Comparison of ENCODE assay signal across 25 cellular contexts in genomic region chr19:1715540-1715939, GRCh38. TPM values are rescaled to one million over a fixed set of nuclear protein-coding genes. Genes with fewer than 3 reads are reported as not detected.
"Had no signal": no experiment of that assay in that cellular context is flagged by ENCODE, and none has a peak within 500 bp of the region (broad histone marks: within the 10 kb centered on the region; RNA-seq: fewer than 3 reads in every experiment).

No MANE protein-coding gene starts in this region.

- H2AFZ ChIP-seq: hepatocyte, neural progenitor cell, parathyroid adenoma had no signal

- H3K9ac ChIP-seq: neural progenitor cell, parathyroid adenoma had no signal

- H3K36me3 ChIP-seq: esophagus muscularis mucosa, gastrocnemius medialis, neural progenitor cell, sigmoid colon, tibial nerve, upper lobe of right lung, vagina had no signal

- DNase-seq: effector memory CD4-positive, alpha-beta T cell; gastrocnemius medialis; head of caudate nucleus; left colon; left ventricle myocardium superior; mesenchymal stem cell; midbrain; occipital lobe; psoas muscle; sigmoid colon; stimulated activated CD4-positive, alpha-beta T cell treated with anti-CD3 and anti-CD28 coated beads, Interleukin-2, amount 100 ng/mL, for 24 hours; stimulated activated CD4-positive, alpha-beta T cell treated with anti-CD3 and anti-CD28 coated beads, Interleukin-4, amount 100 ng/mL, for 4 hours; stimulated activated naive B cell treated with anti-CD40 and anti-IgM and Interleukin-4, amounts not matched to agents 10 μg/mL and 1 μg/mL and 100 μg/mL, for 72 hours; stimulated activated naive CD8-positive, alpha-beta T cell treated with anti-CD3 and anti-CD28 coated beads, Interleukin-15, amount 100 ng/mL, for 72 hours; testis; upper lobe of right lung had no signal

- H3K9me3 ChIP-seq: esophagus muscularis mucosa, gastrocnemius medialis, psoas muscle, sigmoid colon, testis, tibial nerve, upper lobe of right lung, vagina had no signal

- H3K27ac ChIP-seq: epithelial cell of prostate, esophagus muscularis mucosa, gastrocnemius medialis, hepatocyte, neural progenitor cell, parathyroid adenoma, psoas muscle, sigmoid colon, skin epidermis, testis, tibial nerve, upper lobe of right lung, vagina had no signal

- H3K4me2 ChIP-seq: hepatocyte, neural progenitor cell had no signal

- H3K27me3 ChIP-seq: testis had no signal

- H3K4me1 ChIP-seq: gastrocnemius medialis, parathyroid adenoma, psoas muscle, testis, upper lobe of right lung, vagina had no signal

- H3K4me3 ChIP-seq: esophagus muscularis mucosa, gastrocnemius medialis, hepatocyte, lung, neural progenitor cell, psoas muscle, sigmoid colon, skin epidermis, testis, tibial nerve, upper lobe of right lung, vagina had no signal

RNA-seq across cellular contexts. Expression of gene ONECUT3, which starts 37.8 kb away (rescaled TPM):
- polyA plus RNA-seq: lung, psoas muscle, sigmoid colon had no signal
